Comparison of ENCODE assay signal across 8 cellular contexts in genomic region chr14:52949711-52950409, GRCh38. TPM values are rescaled to one million over a fixed set of nuclear protein-coding genes. Genes with fewer than 3 reads are reported as not detected.
DNase-seq lines count a peak whose midpoint lies in the region; ATAC-seq, FAIRE-seq and TF ChIP-seq lines count a peak whose summit lies in the region.

No MANE protein-coding gene starts in this region.

- no peaks in the 10 kb centered on the region for H3K9me3 ChIP-seq in A549

- H3K4me1 ChIP-seq in A549 = peaks cover 25% of the 10 kb centered on the region

- TF ChIP-seq POLR2A in A549 (IDR thresholded peaks at IDR 0.05; ENCODE audit: low read length) (no peak), H54 (IDR thresholded peaks at IDR 0.05; ENCODE audit: low read depth, low read length) (no peak)

- peaks cover 10% of the 10 kb centered on the region for H3K36me3 Mint-ChIP-seq in WTC11
- peaks cover 7% of the 10 kb centered on the region for H3K36me3 Mint-ChIP-seq in neural crest cell (ENCODE audit: low read depth)

- no peak for TF ChIP-seq EP300 in A549 (IDR thresholded peaks at IDR 0.05)

- TF ChIP-seq CTCF in A549 (IDR thresholded peaks at IDR 0.05) (no peak), WTC11 (IDR thresholded peaks at IDR 0.05) (no peak), fibroblast of the aortic adventitia (IDR thresholded peaks at IDR 0.05; ENCODE audit: insufficient read depth, low read length) (no peak), neural crest cell (conservative IDR thresholded peaks at IDR 0.05) (no peak)

- ATAC-seq in A549 = peak; percentile 19 to 57; a peak in 4 of 6 replicates
- ATAC-seq in WTC11 = no peak
- ATAC-seq in HG03460 (IDR thresholded peaks at IDR 0.05; ENCODE audit: unreplicated experiment) = no peak
- no peak for ATAC-seq in GM21528 (IDR thresholded peaks at IDR 0.05; ENCODE audit: low FRiP score, unreplicated experiment)

- H3K4me2 ChIP-seq in A549 = peak overlapping the region; percentile 82

- H3K4me3 Mint-ChIP-seq in WTC11 (peak overlapping the region; percentile 99), neural crest cell (peak overlapping the region; percentile 92)

- CTCF ChIA-PET in A549 (lab: Yijun Ruan, JAX) = interaction anchor here (0.9 kb wide), 1 partner anchor 107 kb away, joined by 3 read pairs; no protein-coding TSS in a partner anchor
- CTCF ChIA-PET in WTC11 (lab: Charles Lee) = no interaction called here

- no peak for TF ChIP-seq RAD21 in A549 (conservative IDR thresholded peaks at IDR 0.05 in 1 of 2, IDR thresholded peaks at IDR 0.05 in 1 of 2)

- peak overlapping the region; percentile 98 for H3K27ac Mint-ChIP-seq in WTC11
- peak overlapping the region; percentile 97 for H3K27ac Mint-ChIP-seq in neural crest cell (ENCODE audit: unreplicated experiment)

- peaks cover 46% of the 10 kb centered on the region for H3K4me1 Mint-ChIP-seq in WTC11
- H3K4me1 Mint-ChIP-seq in neural crest cell = peaks cover 62% of the 10 kb centered on the region

- POLR2A ChIA-PET in A549 (lab: Yijun Ruan, JAX) (interaction anchor here (0.6 to 2.0 kb wide), 6 partner anchors 23 to 482 kb away, joined by 3 to 14 read pairs (median 4); partner anchors contain the start of gene GNPNAT1), WTC11 (lab: Charles Lee) (interaction anchor here (0.7 to 1.0 kb wide), 2 partner anchors 93 to 159 kb away, joined by 3 read pairs; no protein-coding TSS in a partner anchor)

- H3K27ac ChIP-seq in A549 = peak overlapping the region; percentile 90 to 97

- H3K27me3 Mint-ChIP-seq in WTC11 (ENCODE audit: low read depth) (no peaks in the 10 kb centered on the region), neural crest cell (ENCODE audit: low read depth) (no peaks in the 10 kb centered on the region)

- no peak for FAIRE-seq in A549 (lab: Jason Lieb, UNC)
- peak; percentile 88 for FAIRE-seq in H54 (lab: Jason Lieb, UNC)

- no peaks in the 10 kb centered on the region for H3K9me3 Mint-ChIP-seq in WTC11
- H3K9me3 Mint-ChIP-seq in neural crest cell = no peaks in the 10 kb centered on the region

- peak overlapping the region; percentile 87 for H3K4me3 ChIP-seq in A549
- H3K4me3 ChIP-seq in fibroblast of the aortic adventitia (ENCODE audit: low read depth, low read length) = peak overlapping the region; percentile 99

- WGBS in A549 (ENCODE audit: missing lambda C conversion rate) = 1% methylated on average over 24 of the region's 24 CpGs

- DNase-seq in A549 (ENCODE audit: low read depth in 1 of 2, low spot score in 1 of 2) (peak; percentile 48 to 51), H54 (ENCODE audit: insufficient read length, low spot score) (peak; percentile 38), WTC11 (ENCODE audit: low spot score) (no peak), fibroblast of the aortic adventitia (ENCODE audit: low read depth) (peak; percentile 70), neural crest cell (ENCODE audit: low read depth, low spot score) (no peak), COLO668 (lab: John Stamatoyannopoulos, UW; ENCODE audit: unreplicated experiment) (no peak)

TF ChIP-seq in A549, 52 proteins besides CTCF, POLR2A, EP300 and RAD21:
- TF ChIP-seq HEYL (CRISPR knock-in tag; IDR thresholded peaks at IDR 0.05) (no peak), E2F6 (IDR thresholded peaks at IDR 0.05; ENCODE audit: borderline replicate concordance, low read depth) (no peak), SREBF2 (IDR thresholded peaks at IDR 0.05) (no peak), FOSB (CRISPR knock-in tag; IDR thresholded peaks at IDR 0.05) (no peak)
TF ChIP-seq in A549: peak in this region for 0.

TF ChIP-seq in WTC11, 78 proteins besides CTCF, POLR2A, EP300 and RAD21 (continues in another document):
- TF ChIP-seq FOXP4 (CRISPR knock-in tag; IDR thresholded peaks at IDR 0.05) = no peak
- no peak for TF ChIP-seq HMGA2 (CRISPR knock-in tag; IDR thresholded peaks at IDR 0.05)
- no peak for TF ChIP-seq ATF1 (CRISPR knock-in tag; IDR thresholded peaks at IDR 0.05)
- TF ChIP-seq TEAD1 (CRISPR knock-in tag; IDR thresholded peaks at IDR 0.05) = no peak
- TF ChIP-seq OVOL2 (CRISPR knock-in tag; IDR thresholded peaks at IDR 0.05; ENCODE audit: borderline replicate concordance) = no peak
- TF ChIP-seq FOXJ3 (CRISPR knock-in tag; IDR thresholded peaks at IDR 0.05; ENCODE audit: borderline replicate concordance) = no peak
- no peak for TF ChIP-seq JUN (CRISPR knock-in tag; IDR thresholded peaks at IDR 0.05)
- TF ChIP-seq NFYB (CRISPR knock-in tag; conservative IDR thresholded peaks at IDR 0.05; ENCODE audit: low read depth) = no peak
- TF ChIP-seq E2F1 (CRISPR knock-in tag; IDR thresholded peaks at IDR 0.05) = no peak
- no peak for TF ChIP-seq AFF4 (CRISPR knock-in tag; IDR thresholded peaks at IDR 0.05; ENCODE audit: borderline replicate concordance)
- no peak for TF ChIP-seq ZNF317 (CRISPR knock-in tag; IDR thresholded peaks at IDR 0.05; ENCODE audit: borderline replicate concordance, low read depth)
- TF ChIP-seq IRF2 (CRISPR knock-in tag; IDR thresholded peaks at IDR 0.05; ENCODE audit: borderline replicate concordance, low read depth) = no peak
- no peak for TF ChIP-seq E2F5 (CRISPR knock-in tag; IDR thresholded peaks at IDR 0.05)
- no peak for TF ChIP-seq RELA (CRISPR knock-in tag; IDR thresholded peaks at IDR 0.05; ENCODE audit: borderline replicate concordance)
- TF ChIP-seq ELF4 (CRISPR knock-in tag; IDR thresholded peaks at IDR 0.05; ENCODE audit: low read depth) = no peak

RNA-seq across cellular contexts. Expression of gene FERMT2, which starts 1.0 kb away (rescaled TPM):
- polyA plus RNA-seq in A549 (2011; rRNA removed) = 76.6 and 102 TPM in 2 replicates
- 25.4 and 25.5 TPM in 2 replicates for polyA plus RNA-seq in A549 (2012; cell fraction: cytosol; rRNA removed)
- 18.2 and 22.7 TPM in 2 replicates for polyA plus RNA-seq in A549 (2012; cell fraction: nucleus; rRNA removed)
- 42.9 to 46.8 TPM (median 44.1 TPM) in 3 replicates for polyA plus RNA-seq in A549 (2017; fragmentation: RNase III; extraction: RNeasy Plus Mini Kit Qiagen cat#74134 plus additional on column Dnase treatment)
- polyA minus RNA-seq in A549 (2011; rRNA and poly(A)+ RNA removed) = 28.6 and 28.7 TPM in 2 replicates
- 87.8 to 97.7 TPM (median 92.8 TPM) in 3 replicates for total RNA-seq in WTC11 (2021)
- total RNA-seq in fibroblast of the aortic adventitia (ENCODE audit: low replicate concordance) = 133 and 162 TPM in 2 replicates
- 57.2 and 64.2 TPM in 2 replicates for total RNA-seq in neural crest cell

Comparison
In these comparisons a context has a peak if more than half of its experiments do, and no peak if none do; other contexts are left out.
1. ATAC-seq: peak in A549 (2 of 2); none in WTC11 (single experiment), HG03460 (single experiment) and GM21528 (single experiment).
2. DNase-seq: peak in A549 (2 of 2), H54 (single experiment) and fibroblast of the aortic adventitia (single experiment); none in WTC11 (single experiment), neural crest cell (single experiment) and COLO668 (single experiment).